Comparison of ENCODE assay signal across 11 cellular contexts in the genomic region with DNA sequence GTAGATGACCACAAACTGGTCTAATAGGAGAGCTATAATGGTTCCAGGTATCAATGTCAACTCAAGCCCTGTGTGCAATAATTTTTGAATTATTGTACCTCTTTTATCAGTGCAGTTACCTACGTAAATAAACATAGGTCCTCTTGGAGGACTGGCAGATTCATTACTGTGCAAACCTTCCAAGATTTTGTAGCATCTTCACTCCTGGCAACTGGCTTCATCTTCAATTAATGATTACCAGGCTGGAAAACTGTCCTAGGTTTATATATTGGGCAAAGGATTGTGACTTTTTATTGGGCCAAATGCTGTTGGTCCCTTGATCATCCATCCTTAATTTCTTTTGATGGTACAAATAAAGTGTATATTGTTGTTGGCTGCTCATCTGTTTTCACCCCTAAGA. TPM values are rescaled to one million over a fixed set of nuclear protein-coding genes. Genes with fewer than 3 reads are reported as not detected.
"Had no signal": no experiment of that assay in that cellular context is flagged by ENCODE, and none has a peak within 500 bp of the region (broad histone marks: within the 10 kb centered on the region; RNA-seq: fewer than 3 reads in every experiment).

No MANE protein-coding gene starts in this region.

- H3K9ac ChIP-seq: GM23248 had no signal

- H3K4me1 ChIP-seq: HAP-1 had no signal

- H3K9me3 ChIP-seq: HAP-1 had no signal

- H3K4me2 ChIP-seq: GM23338 had no signal

- H3K4me3 ChIP-seq: GM23248, GM23338, HAP-1 had no signal

- H3K27ac ChIP-seq: GM23248 had no signal

- H3K36me3 ChIP-seq: HAP-1 had no signal

- H2AFZ ChIP-seq: GM23248, GM23338 had no signal

- DNase-seq: GM23248, GOT3, H7, H9, HCEC 1CT, HFFc6 had no signal

- ATAC-seq: GM23338, HCT116 had no signal

RNA-seq across cellular contexts. Expression of a gene that starts 35.6 kb away (rescaled TPM):
- total RNA-seq: GM23248, GM23338, H1, H7, H9, HFFc6 had no signal

RNA-seq across cellular contexts. Expression of a gene that starts 51.0 kb away (rescaled TPM):
- total RNA-seq: GM23248, GM23338, H1, H4, H7, H9 had no signal
